Comparison of ENCODE assay signal across 8 cellular contexts in genomic region chr11:62123669-62124185, GRCh38. TPM values are rescaled to one million over a fixed set of nuclear protein-coding genes. Genes with fewer than 3 reads are reported as not detected.
A peak's percentile ranks its signal among the peaks of the same experiment; 100 is the strongest.
DNase-seq lines count a peak whose midpoint lies in the region; TF ChIP-seq lines count a peak whose summit lies in the region.

INCENP (plus strand) TSS chr11:62124011; CDS start chr11:62128162, 4,151 bp downstream.

- H3K4me2 ChIP-seq in MM.1S (ENCODE audit: low read depth, low read length) (peak within 1 kb of the TSS; percentile 93), neural cell (ENCODE audit: low read length) (peak within 1 kb of the TSS; percentile 98)

- H3K9me2 ChIP-seq in MM.1S (replicated peaks; ENCODE audit: insufficient read depth, low read length) (no peaks in the 10 kb centered on the region), neural cell (ENCODE audit: insufficient read depth, low read length) (no peaks in the 10 kb centered on the region)

- in situ Hi-C loops in G401 (cut with HindIII; ENCODE audit: low sequenced_read_pairs) (no loop called here), HAP-1 (cut with MboI; ENCODE audit: low sequenced_read_pairs) (no loop called here)

- intact Hi-C loops in stomach (cut with DNase I; ENCODE audit: low total_unique reads), result no loop called here

- H3K27me3 ChIP-seq in HAP-1 (ENCODE audit: low read depth), result no peaks in the 10 kb centered on the region
- no peaks in the 10 kb centered on the region for H3K27me3 ChIP-seq in MM.1S (replicated peaks; ENCODE audit: insufficient read depth, low read length)
- no peaks in the 10 kb centered on the region for H3K27me3 ChIP-seq in neural cell (ENCODE audit: insufficient read depth, low read depth, low read length)
- H3K27me3 ChIP-seq in stomach, result no peaks in the 10 kb centered on the region

- DNase-seq in G401 (ENCODE audit: low spot score), result peak; percentile 99
- peak; percentile 96 to 99 for DNase-seq in HAP-1 (ENCODE audit: low spot score in 2 of 2)
- peak; percentile 99 for DNase-seq in MM.1S
- DNase-seq in SIG-M5 (lab: John Stamatoyannopoulos, UW), result peak; percentile 86
- peak; percentile 88 for DNase-seq in activated gamma-delta T cell (lab: John Stamatoyannopoulos, UW)
- DNase-seq in fibroblast of villous mesenchyme (ENCODE audit: low read depth), result peak; percentile 99
- peak; percentile 96 for DNase-seq in stomach

- H4K20me1 ChIP-seq in MM.1S (ENCODE audit: insufficient read depth, low read length) (no peaks in the 10 kb centered on the region), neural cell (ENCODE audit: insufficient read depth) (no peaks in the 10 kb centered on the region)

- no peak for TF ChIP-seq POLR2A in stomach (IDR thresholded peaks at IDR 0.05)

- H3K36me3 ChIP-seq in HAP-1 (replicated peaks), result peaks cover 22% of the 10 kb centered on the region
- H3K36me3 ChIP-seq in MM.1S (replicated peaks; ENCODE audit: insufficient read depth, low read length), result no peaks in the 10 kb centered on the region; the same call in 1 of the 2 replicates
- H3K36me3 ChIP-seq in neural cell (ENCODE audit: insufficient read depth, low read length), result no peaks in the 10 kb centered on the region
- peaks cover 7 to 9% (median 7%) of the 10 kb centered on the region in 4 donors for H3K36me3 ChIP-seq in stomach

- no peak for TF ChIP-seq EP300 in neural cell (conservative IDR thresholded peaks at IDR 0.05; ENCODE audit: poor library complexity, severe bottlenecking)
- TF ChIP-seq EP300 in stomach (IDR thresholded peaks at IDR 0.05), result no peak

- TF ChIP-seq CTCF in MM.1S (IDR thresholded peaks at IDR 0.05; ENCODE audit: low read length) (no peak), fibroblast of villous mesenchyme (IDR thresholded peaks at IDR 0.05; ENCODE audit: insufficient read depth, low read depth, low read length) (no peak), neural cell (IDR thresholded peaks at IDR 0.05; ENCODE audit: poor library complexity, severe bottlenecking) (peak; percentile 22), stomach (IDR thresholded peaks at IDR 0.05) (no peak)

- no peaks in the 10 kb centered on the region for H3K9me3 ChIP-seq in HAP-1
- no peaks in the 10 kb centered on the region for H3K9me3 ChIP-seq in MM.1S (replicated peaks; ENCODE audit: insufficient read depth, low read length)
- no peaks in the 10 kb centered on the region for H3K9me3 ChIP-seq in neural cell (ENCODE audit: low read length)
- no peaks in the 10 kb centered on the region for H3K9me3 ChIP-seq in stomach

- H3K4me1 ChIP-seq in HAP-1 (peaks cover 13% of the 10 kb centered on the region), MM.1S (ENCODE audit: low read length) (peaks cover 6% of the 10 kb centered on the region; the same call in 1 of the 2 replicates), stomach (peaks cover 7 to 25% (median 18%) of the 10 kb centered on the region in 4 donors)

- peak within 1 kb of the TSS; percentile 80 for H3K9ac ChIP-seq in MM.1S (ENCODE audit: low read length)
- H3K9ac ChIP-seq in neural cell (ENCODE audit: low read length), result peak within 1 kb of the TSS; percentile 62

- 0 to 1% (median 0%) methylated on average over 26 to 39 of the region's 39 CpGs for WGBS in stomach, 5 donors

- TF ChIP-seq RAD21 in neural cell (conservative IDR thresholded peaks at IDR 0.05), result no peak

- H3K79me2 ChIP-seq in MM.1S (ENCODE audit: low read length) (peaks cover 50% of the 10 kb centered on the region), neural cell (replicated peaks; ENCODE audit: insufficient read depth, low read length) (peaks cover 33% of the 10 kb centered on the region)

- H2AFZ ChIP-seq in MM.1S (ENCODE audit: low read length) (peak within 1 kb of the TSS; percentile 90), neural cell (ENCODE audit: low read depth, low read length) (peak within 1 kb of the TSS; percentile 95)

- H3F3A ChIP-seq in MM.1S (ENCODE audit: insufficient read depth, low read length) (no peaks in the 10 kb centered on the region), neural cell (ENCODE audit: insufficient read depth, low read length, poor library complexity, severe bottlenecking) (no peaks in the 10 kb centered on the region)

- H3K4me3 ChIP-seq in HAP-1, result peak within 1 kb of the TSS; percentile 97
- peak within 1 kb of the TSS; percentile 94 for H3K4me3 ChIP-seq in MM.1S (ENCODE audit: low read length)
- peak within 1 kb of the TSS; percentile 92 for H3K4me3 ChIP-seq in fibroblast of villous mesenchyme (ENCODE audit: low read depth, low read length)
- peak within 1 kb of the TSS; percentile 96 for H3K4me3 ChIP-seq in neural cell (ENCODE audit: low read length)
- H3K4me3 ChIP-seq in stomach, result peak within 1 kb of the TSS; percentile 90 to 99 (median 92)

- H3K27ac ChIP-seq in MM.1S (ENCODE audit: low read length) (peak within 1 kb of the TSS; percentile 31; the same call in 1 of the 2 replicates), neural cell (ENCODE audit: low read length) (peak within 1 kb of the TSS; percentile 63), stomach (peak within 1 kb of the TSS; percentile 62 to 87 (median 74))

TF ChIP-seq in neural cell, 6 proteins besides CTCF, POLR2A, EP300 and RAD21:
- TF ChIP-seq SMC3 (conservative IDR thresholded peaks at IDR 0.05; ENCODE audit: poor library complexity) (no peak), TAF1 (IDR thresholded peaks at IDR 0.05; ENCODE audit: low read depth) (peak; percentile 44), POLR2AphosphoS5 (IDR thresholded peaks at IDR 0.05) (peak; percentile 67), MXI1 (conservative IDR thresholded peaks at IDR 0.05; ENCODE audit: poor library complexity, severe bottlenecking) (peak; percentile 96), EZH2 (IDR thresholded peaks at IDR 0.05; ENCODE audit: borderline replicate concordance, insufficient read depth, low read length, poor library complexity, severe bottlenecking) (no peak)

RNA-seq across cellular contexts. Expression of gene INCENP, which starts in this region (rescaled TPM):
- total RNA-seq in G401 (2014; rRNA removed; shearing (Covaris generic)), result 73.7 and 84.8 TPM in 2 replicates
- 26.7 and 39.3 TPM in 2 replicates for total RNA-seq in fibroblast of villous mesenchyme
- polyA plus RNA-seq in neural cell, result 4.7 and 5.9 TPM in 2 replicates
- polyA minus RNA-seq in neural cell, result 13.6 and 16.9 TPM in 2 replicates
- total RNA-seq in stomach, result 10 to 100 TPM in 3 of 5 donors, 1 to 10 TPM in 2; 4.1 to 32.1 (median 14.3) TPM
- polyA plus RNA-seq in stomach, result 1 to 10 TPM; 2.6 to 5.6 (median 4.5) TPM

Comparison
In these comparisons a context has a peak if more than half of its experiments do, and no peak if none do; other contexts are left out.
1. Peak in every context shown above with its lines: DNase-seq, H3K4me3 ChIP-seq and H3K27ac ChIP-seq.